ENCODE assay signal across 9 cellular contexts in the genomic region with DNA sequence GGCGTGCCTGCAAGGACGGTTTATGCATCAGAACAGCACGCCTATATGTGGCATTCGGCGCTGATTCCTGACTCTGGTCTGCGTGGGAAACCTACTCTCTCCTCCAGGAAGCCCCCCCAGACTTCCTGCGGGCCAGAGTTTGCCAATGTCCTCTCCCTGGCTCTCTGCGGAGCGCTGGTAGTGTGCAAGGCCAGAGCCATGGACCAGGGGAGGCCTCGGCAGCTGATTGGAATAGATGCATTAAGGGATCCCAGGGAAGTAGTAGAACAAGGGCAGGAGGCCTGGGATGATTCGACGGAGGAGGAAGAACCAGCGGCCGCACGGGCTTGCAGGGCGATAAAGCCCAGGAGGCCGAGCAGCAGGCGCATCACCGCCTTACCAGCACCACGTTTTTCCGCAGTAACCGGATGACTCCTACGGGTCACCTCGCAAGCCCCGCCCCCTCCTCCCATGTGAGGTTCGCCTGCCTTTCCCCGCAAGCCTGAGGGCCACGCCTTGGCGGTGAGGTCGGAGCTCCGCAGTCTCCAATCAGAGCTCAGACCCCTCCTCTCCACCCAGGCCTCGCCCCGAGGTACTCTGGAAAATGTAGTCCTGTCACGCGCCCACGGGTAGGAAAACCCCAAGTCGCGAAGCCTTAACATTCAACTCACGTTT. TPM values are rescaled to one million over a fixed set of nuclear protein-coding genes. Genes with fewer than 3 reads are reported as not detected.
DNase-seq lines count a peak whose midpoint lies in the region; ATAC-seq and TF ChIP-seq lines count a peak whose summit lies in the region.
"Had no signal": no experiment of that assay in that cellular context is flagged by ENCODE, and none has a peak within 500 bp of the region (broad histone marks: within the 10 kb centered on the region; RNA-seq: fewer than 3 reads in every experiment).

No MANE protein-coding gene starts in this region.

- H3K36me3 Mint-ChIP-seq in stimulated activated effector memory CD8-positive, alpha-beta T cell treated with anti-CD3 and anti-CD28 coated beads, Interleukin-12 subunit alpha, Interleukin-12 subunit beta, amount 100 ng/mL, for 72 hours, result no peaks in the 10 kb centered on the region

- H3K4me1 Mint-ChIP-seq in stimulated activated effector memory CD8-positive, alpha-beta T cell treated with anti-CD3 and anti-CD28 coated beads, Interleukin-12 subunit alpha, Interleukin-12 subunit beta, amount 100 ng/mL, for 72 hours, result peaks cover 23% of the 10 kb centered on the region

- intact Hi-C loops in PC-3 (cut with micrococcal nuclease), result no loop called here

- peak; percentile 93 for DNase-seq in activated CD4-positive, alpha-beta T cell treated with anti-CD3 and anti-CD28 coated beads for 48 hours
- peak; percentile 73 for DNase-seq in midbrain (lab: John Stamatoyannopoulos, UW)
- peak; percentile 59 for DNase-seq in stimulated activated CD8-positive, alpha-beta memory T cell treated with anti-CD3 and anti-CD28 coated beads, Interleukin-7, amount 100 ng/mL, for 24 hours (ENCODE audit: low read depth)
- no peak for DNase-seq in PC-3
- DNase-seq in stimulated activated effector memory CD8-positive, alpha-beta T cell treated with anti-CD3 and anti-CD28 coated beads, Interleukin-12 subunit alpha, Interleukin-12 subunit beta, amount 100 ng/mL, for 72 hours (ENCODE audit: low spot score in 2 of 2), result no peak
- DNase-seq in HT-29 (ENCODE audit: low spot score), result no peak

- no peak overlapping the region for H3K4me2 ChIP-seq in PC-3 (ENCODE audit: low read length)

- peaks cover 19% of the 10 kb centered on the region for H3K27me3 ChIP-seq in HUES48 (ENCODE audit: control insufficient read depth, insufficient read depth, low read length)
- peaks cover 10% of the 10 kb centered on the region for H3K27me3 ChIP-seq in ectodermal cell (ENCODE audit: control insufficient read depth, insufficient read depth, low read length, poor library complexity, severe bottlenecking)
- H3K27me3 ChIP-seq in PC-3 (ENCODE audit: low read length), result peaks cover 9% of the 10 kb centered on the region; the same call in 1 of the 2 replicates

- H3K27ac ChIP-seq in HUES48 (ENCODE audit: low read depth, low read length), result peak overlapping the region; percentile 31
- no peak overlapping the region for H3K27ac ChIP-seq in ectodermal cell (ENCODE audit: insufficient read depth, low read depth, low read length, poor library complexity, severe bottlenecking)
- no peak overlapping the region for H3K27ac ChIP-seq in PC-3 (ENCODE audit: low read length)

- CTCF ChIA-PET in PC-3 (lab: Charles Lee), result no interaction called here

- H2AFZ ChIP-seq in PC-3 (ENCODE audit: low read length), result no peak overlapping the region

- peaks cover 11% of the 10 kb centered on the region for H3K4me1 ChIP-seq in HUES48 (ENCODE audit: control insufficient read depth, insufficient read depth, low read length)
- H3K4me1 ChIP-seq in ectodermal cell (ENCODE audit: control insufficient read depth, insufficient read depth, low read length), result peaks cover 12% of the 10 kb centered on the region
- H3K4me1 ChIP-seq in PC-3 (ENCODE audit: insufficient read depth, low read length), result peaks cover 13% of the 10 kb centered on the region

- H3K4me3 ChIP-seq in HUES48 (ENCODE audit: low read depth, low read length) (peak overlapping the region; percentile 38), ectodermal cell (ENCODE audit: insufficient read depth, low read depth, low read length) (peak overlapping the region; percentile 6), PC-3 (ENCODE audit: low read length) (no peak overlapping the region)

- H3K9me3 ChIP-seq in HUES48 (ENCODE audit: control insufficient read depth, insufficient read depth, low read length), result no peaks in the 10 kb centered on the region
- peaks cover 2% of the 10 kb centered on the region for H3K9me3 ChIP-seq in ectodermal cell (ENCODE audit: control insufficient read depth, low read length)
- H3K9me3 ChIP-seq in PC-3 (ENCODE audit: low read length), result no peaks in the 10 kb centered on the region

- H4K20me1 ChIP-seq in PC-3 (ENCODE audit: low read length), result no peaks in the 10 kb centered on the region

- BruUV-seq in PC-3 (replicated peaks; lab: Mats Ljungman, UMichigan), result no TSS peak

- no peak overlapping the region for H3K4me3 Mint-ChIP-seq in stimulated activated effector memory CD8-positive, alpha-beta T cell treated with anti-CD3 and anti-CD28 coated beads, Interleukin-12 subunit alpha, Interleukin-12 subunit beta, amount 100 ng/mL, for 72 hours

- no peaks in the 10 kb centered on the region for H3K9me3 Mint-ChIP-seq in stimulated activated effector memory CD8-positive, alpha-beta T cell treated with anti-CD3 and anti-CD28 coated beads, Interleukin-12 subunit alpha, Interleukin-12 subunit beta, amount 100 ng/mL, for 72 hours

- no peak overlapping the region for H3K27ac Mint-ChIP-seq in stimulated activated effector memory CD8-positive, alpha-beta T cell treated with anti-CD3 and anti-CD28 coated beads, Interleukin-12 subunit alpha, Interleukin-12 subunit beta, amount 100 ng/mL, for 72 hours

- no peak for TF ChIP-seq CTCF in PC-3 (conservative IDR thresholded peaks at IDR 0.05; ENCODE audit: low read depth, low read length)

- no peaks in the 10 kb centered on the region for H3K9me2 ChIP-seq in PC-3 (replicated peaks; ENCODE audit: low read length)

- 52 to 54% methylated on average over 39 of the region's 39 CpGs for WGBS in ectodermal cell, 2 experiments

- H3K9ac ChIP-seq in HUES48 (ENCODE audit: low read depth, low read length), result no peak overlapping the region; the same call in 1 of the 2 replicates
- no peak overlapping the region for H3K9ac ChIP-seq in PC-3 (ENCODE audit: low read length)

- no peaks in the 10 kb centered on the region for H3F3A ChIP-seq in PC-3 (ENCODE audit: low read length, unreplicated experiment)

- no peak for ATAC-seq in PC-3
- no peak for ATAC-seq in stimulated activated effector memory CD8-positive, alpha-beta T cell treated with anti-CD3 and anti-CD28 coated beads, Interleukin-12 subunit alpha, Interleukin-12 subunit beta, amount 100 ng/mL, for 72 hours

- POLR2A ChIA-PET in PC-3 (lab: Charles Lee; ENCODE audit: unreplicated experiment), result no interaction called here

- H3K36me3 ChIP-seq in HUES48 (ENCODE audit: control insufficient read depth, insufficient read depth, low read length), result no peaks in the 10 kb centered on the region
- no peaks in the 10 kb centered on the region for H3K36me3 ChIP-seq in ectodermal cell (ENCODE audit: control insufficient read depth, insufficient read depth, low read length)
- H3K36me3 ChIP-seq in PC-3 (ENCODE audit: low read depth, low read length), result no peaks in the 10 kb centered on the region

- peaks cover 11% of the 10 kb centered on the region for H3K79me2 ChIP-seq in PC-3 (ENCODE audit: low read length)

RNA-seq across cellular contexts. Expression of gene CLEC11A, which starts 5.0 kb away (rescaled TPM):
- polyA plus RNA-seq in ectodermal cell (2013, experiment 1 of 4), result 3.7 TPM
- 2.6 TPM for polyA plus RNA-seq in ectodermal cell (2013, experiment 2 of 4)
- polyA plus RNA-seq in ectodermal cell (2013, experiment 3 of 4), result 3.7 TPM
- polyA plus RNA-seq in ectodermal cell (2013, experiment 4 of 4), result 3.4 TPM
- total RNA-seq in PC-3 (2014; rRNA removed), result 2.3 and 2.4 TPM in 2 replicates
- total RNA-seq in HT-29 (2014; rRNA removed; shearing (Covaris generic)), result 3.5 and 4.0 TPM in 2 replicates

RNA-seq across cellular contexts. Expression of gene SHANK1, which starts 8.6 kb away (rescaled TPM):
- 17.2 TPM for polyA plus RNA-seq in ectodermal cell (2013, experiment 1 of 4)
- polyA plus RNA-seq in ectodermal cell (2013, experiment 2 of 4), result 14.0 TPM
- polyA plus RNA-seq in ectodermal cell (2013, experiment 3 of 4), result 10.1 TPM
- polyA plus RNA-seq in ectodermal cell (2013, experiment 4 of 4), result 5.9 TPM
- total RNA-seq in PC-3 (2014; rRNA removed), result 0.12 and 0.47 TPM in 2 replicates
- not detected in 2 replicates for total RNA-seq in HT-29 (2014; rRNA removed; shearing (Covaris generic))

RNA-seq across cellular contexts. Expression of gene GPR32, which starts 42.1 kb away (rescaled TPM):
- not detected for polyA plus RNA-seq in ectodermal cell (2013, experiment 1 of 4)
- not detected for polyA plus RNA-seq in ectodermal cell (2013, experiment 2 of 4)
- not detected for polyA plus RNA-seq in ectodermal cell (2013, experiment 3 of 4)
- not detected for polyA plus RNA-seq in ectodermal cell (2013, experiment 4 of 4)
- not detected in 2 replicates for total RNA-seq in PC-3 (2014; rRNA removed)
- total RNA-seq in HT-29 (2014; rRNA removed; shearing (Covaris generic)), result not detected in 2 replicates
- total RNA-seq: urinary bladder had no signal
- polyA plus RNA-seq: urinary bladder had no signal

Comparison
In these comparisons a context has a peak if more than half of its experiments do, and no peak if none do; other contexts are left out.
1. DNase-seq: peak in activated CD4-positive, alpha-beta T cell treated with anti-CD3 and anti-CD28 coated beads for 48 hours (single experiment), midbrain (single experiment) and stimulated activated CD8-positive, alpha-beta memory T cell treated with anti-CD3 and anti-CD28 coated beads, Interleukin-7, amount 100 ng/mL, for 24 hours (single experiment); none in PC-3 (single experiment), stimulated activated effector memory CD8-positive, alpha-beta T cell treated with anti-CD3 and anti-CD28 coated beads, Interleukin-12 subunit alpha, Interleukin-12 subunit beta, amount 100 ng/mL, for 72 hours (0 of 2) and HT-29 (single experiment).